Comparison of ENCODE assay signal across 22 cellular contexts in genomic region chr3:50648944-50649343, GRCh38. TPM values are rescaled to one million over a fixed set of nuclear protein-coding genes. Genes with fewer than 3 reads are reported as not detected.
DNase-seq lines count a peak whose midpoint lies in the region; ATAC-seq and TF ChIP-seq lines count a peak whose summit lies in the region.
"Had no signal": no experiment of that assay in that cellular context is flagged by ENCODE, and none has a peak within 500 bp of the region (broad histone marks: within the 10 kb centered on the region; RNA-seq: fewer than 3 reads in every experiment).

No MANE protein-coding gene starts in this region.

- H3K9ac ChIP-seq in stomach smooth muscle (ENCODE audit: low read length in 2 of 2) = peak overlapping the region in 1 of 2 donors; percentile 21

- H3K9me3 ChIP-seq in left ventricle myocardium inferior (replicated peaks) (no peaks in the 10 kb centered on the region), stomach smooth muscle (ENCODE audit: control insufficient read depth in 2 of 2, low read length in 2 of 2) (no peaks in the 10 kb centered on the region)

- intact Hi-C loops in activated naive CD4-positive, alpha-beta T cell treated with anti-CD3 and anti-CD28 coated beads for 36 hours (cut with micrococcal nuclease) = no loop called here
- intact Hi-C loops in left ventricle myocardium inferior (cut with micrococcal nuclease) = no loop called here

- peaks cover 13% of the 10 kb centered on the region for H3K36me3 Mint-ChIP-seq in activated naive CD4-positive, alpha-beta T cell treated with anti-CD3 and anti-CD28 coated beads for 36 hours (ENCODE audit: low read depth)
- H3K36me3 Mint-ChIP-seq in brain = no peaks in the 10 kb centered on the region
- H3K36me3 Mint-ChIP-seq: natural killer cell had no signal

- H3K27ac Mint-ChIP-seq in activated naive CD4-positive, alpha-beta T cell treated with anti-CD3 and anti-CD28 coated beads for 36 hours = peak overlapping the region; percentile 8
- H3K27ac Mint-ChIP-seq in brain = peak overlapping the region; percentile 62 to 97 (median 96)
- H3K27ac Mint-ChIP-seq: activated naive CD8-positive, alpha-beta T cell treated with anti-CD3 and anti-CD28 coated beads, Interleukin-2, amount 50 U/mL, for 24 hours; B cell had no signal

- H3K9me3 Mint-ChIP-seq in activated naive CD4-positive, alpha-beta T cell treated with anti-CD3 and anti-CD28 coated beads for 36 hours = no peaks in the 10 kb centered on the region
- H3K9me3 Mint-ChIP-seq in brain = no peaks in the 10 kb centered on the region
- H3K9me3 Mint-ChIP-seq: activated naive CD8-positive, alpha-beta T cell treated with anti-CD3 and anti-CD28 coated beads, Interleukin-2, amount 50 U/mL, for 24 hours; natural killer cell; WTC11 had no signal

- no peak overlapping the region for H3K4me3 Mint-ChIP-seq in activated naive CD4-positive, alpha-beta T cell treated with anti-CD3 and anti-CD28 coated beads for 36 hours
- peak overlapping the region in 1 of 5 experiments; percentile 57 for H3K4me3 Mint-ChIP-seq in brain
- H3K4me3 Mint-ChIP-seq: activated naive CD8-positive, alpha-beta T cell treated with anti-CD3 and anti-CD28 coated beads, Interleukin-2, amount 50 U/mL, for 24 hours; B cell; natural killer cell; WTC11 had no signal

- peaks cover 83% of the 10 kb centered on the region for H3K4me1 ChIP-seq in left ventricle myocardium inferior
- peaks cover 39% of the 10 kb centered on the region for H3K4me1 ChIP-seq in stomach smooth muscle (ENCODE audit: control insufficient read depth, insufficient read depth, low read length)

- no peak for ATAC-seq in GM21723 (IDR thresholded peaks at IDR 0.05; ENCODE audit: unreplicated experiment)
- ATAC-seq: activated naive CD8-positive, alpha-beta T cell treated with anti-CD3 and anti-CD28 coated beads, Interleukin-2, amount 50 U/mL, for 24 hours; natural killer cell had no signal

- no peak for DNase-seq in activated naive CD4-positive, alpha-beta T cell treated with anti-CD3 and anti-CD28 coated beads for 36 hours
- no peak for DNase-seq in activated naive CD4-positive, alpha-beta T cell treated with anti-CD3 and anti-CD28 coated beads, Interleukin-2, amount 50 U/mL, for 16 hours
- peak; percentile 35 for DNase-seq in left ventricle myocardium inferior
- DNase-seq in CD1c-positive myeloid dendritic cell (ENCODE audit: extremely low spot score) = no peak
- DNase-seq in cerebellar nuclear complex (lab: John Stamatoyannopoulos, UW) = no peak
- DNase-seq: activated CD4-positive, alpha-beta T cell treated with anti-CD3 and anti-CD28 coated beads, Interleukin-2, amount 50 U/mL, for 48 hours; activated naive CD8-positive, alpha-beta T cell treated with anti-CD3 and anti-CD28 coated beads, Interleukin-2, amount 50 U/mL, for 24 hours; brain microvascular endothelial cell; dermis blood vessel endothelial cell; EL; natural killer cell; NCI-H1092; NCI-H2029; RPMI8226; stimulated activated CD4-positive, alpha-beta T cell treated with anti-CD3 and anti-CD28 coated beads, Interleukin-2, amount 100 ng/mL, for 48 hours had no signal

- H3K27ac ChIP-seq in left ventricle myocardium inferior (replicated peaks) (peak overlapping the region; percentile 90), stomach smooth muscle (ENCODE audit: low read length) (peak overlapping the region; percentile 76)
- H3K27ac ChIP-seq: brain microvascular endothelial cell, epithelial cell of prostate, skin epidermis had no signal

- no peaks in the 10 kb centered on the region for H3K27me3 Mint-ChIP-seq in activated naive CD4-positive, alpha-beta T cell treated with anti-CD3 and anti-CD28 coated beads for 36 hours (ENCODE audit: low read depth)
- peaks cover 5% of the 10 kb centered on the region for H3K27me3 Mint-ChIP-seq in brain
- H3K27me3 Mint-ChIP-seq: activated naive CD8-positive, alpha-beta T cell treated with anti-CD3 and anti-CD28 coated beads, Interleukin-2, amount 50 U/mL, for 24 hours; B cell had no signal

- CTCF ChIA-PET in activated naive CD4-positive, alpha-beta T cell treated with anti-CD3 and anti-CD28 coated beads for 36 hours (lab: Charles Lee) = interaction anchor here (1.0 to 10.6 kb wide), 4 partner anchors 15 to 100 kb away, joined by 3 to 148 read pairs (median 4); partner anchors contain the start of gene MAPKAPK3

- H3K27me3 ChIP-seq in left ventricle myocardium inferior (ENCODE audit: low read depth) = no peaks in the 10 kb centered on the region
- no peaks in the 10 kb centered on the region for H3K27me3 ChIP-seq in stomach smooth muscle (ENCODE audit: control insufficient read depth in 1 of 2, insufficient read depth in 2 of 2, low read length in 2 of 2)
- H3K27me3 ChIP-seq: brain microvascular endothelial cell had no signal

- H3K36me3 ChIP-seq in left ventricle myocardium inferior = peaks cover 34% of the 10 kb centered on the region
- H3K36me3 ChIP-seq in stomach smooth muscle (ENCODE audit: control insufficient read depth in 2 of 2, insufficient read depth in 2 of 2, low read length in 2 of 2) = peaks cover 6 to 15% of the 10 kb centered on the region in 2 donors
- H3K36me3 ChIP-seq: brain microvascular endothelial cell had no signal

- peaks cover 5% of the 10 kb centered on the region for H3K4me1 Mint-ChIP-seq in activated naive CD4-positive, alpha-beta T cell treated with anti-CD3 and anti-CD28 coated beads for 36 hours (ENCODE audit: low read depth)
- peaks cover 59% of the 10 kb centered on the region for H3K4me1 Mint-ChIP-seq in brain
- H3K4me1 Mint-ChIP-seq: B cell had no signal

- TF ChIP-seq CTCF in brain (conservative IDR thresholded peaks at IDR 0.05) (no peak), left ventricle myocardium inferior (IDR thresholded peaks at IDR 0.05; ENCODE audit: borderline replicate concordance) (no peak)

- H3K4me3 ChIP-seq in left ventricle myocardium inferior (no peak overlapping the region), stomach smooth muscle (ENCODE audit: low read length in 2 of 2) (peak overlapping the region in 1 of 2 donors; percentile 3)
- H3K4me3 ChIP-seq: skin epidermis had no signal

RNA-seq across cellular contexts. Expression of gene DOCK3, which starts 25.8 kb away (rescaled TPM):
- total RNA-seq in activated naive CD4-positive, alpha-beta T cell treated with anti-CD3 and anti-CD28 coated beads for 36 hours = 1 to 10 TPM; 1.6 to 1.7 TPM
- 8.0 TPM for polyA plus RNA-seq in brain (ENCODE audit: insufficient read depth, low read depth, low replicate concordance)
- 3.9 TPM for total RNA-seq in left ventricle myocardium inferior
- total RNA-seq: dermis blood vessel endothelial cell had no signal

RNA-seq across cellular contexts. Expression of gene MAPKAPK3, which starts 32.0 kb away (rescaled TPM):
- 100 to 1,000 TPM; 105 to 106 TPM for total RNA-seq in activated naive CD4-positive, alpha-beta T cell treated with anti-CD3 and anti-CD28 coated beads for 36 hours
- 11.5 TPM for polyA plus RNA-seq in brain (ENCODE audit: insufficient read depth, low read depth, low replicate concordance)
- 359 TPM for total RNA-seq in left ventricle myocardium inferior

RNA-seq across cellular contexts. Expression of gene CISH, which starts 37.4 kb away (rescaled TPM):
- total RNA-seq in activated naive CD4-positive, alpha-beta T cell treated with anti-CD3 and anti-CD28 coated beads for 36 hours = 100 to 1,000 TPM; 136 to 138 TPM
- polyA plus RNA-seq in brain (ENCODE audit: insufficient read depth, low read depth, low replicate concordance) = 2.2 TPM
- total RNA-seq in left ventricle myocardium inferior = 16.6 TPM
